ENCODE assay signal across 8 cellular contexts in genomic region chr5:80961376-80962281, GRCh38. TPM values are rescaled to one million over a fixed set of nuclear protein-coding genes. Genes with fewer than 3 reads are reported as not detected.
A peak's percentile ranks its signal among the peaks of the same experiment; 100 is the strongest.
DNase-seq lines count a peak whose midpoint lies in the region; ATAC-seq, FAIRE-seq and TF ChIP-seq lines count a peak whose summit lies in the region.

No MANE protein-coding gene starts in this region.

- CTCF ChIA-PET in AG04449 (lab: Yijun Ruan, JAX), result no interaction called here

- H3K27me3 ChIP-seq in ectodermal cell (ENCODE audit: control insufficient read depth, insufficient read depth, low read length, poor library complexity, severe bottlenecking) (peaks cover 66% of the 10 kb centered on the region), tibial artery (peaks cover 0 to 27% of the 10 kb centered on the region in 2 donors)

- H3K4me1 ChIP-seq in ectodermal cell (ENCODE audit: control insufficient read depth, insufficient read depth, low read length) (no peaks in the 10 kb centered on the region), tibial artery (peaks cover 0 to 15% (median 9%) of the 10 kb centered on the region in 4 donors)

- DNase-seq in AG04449 (ENCODE audit: low read depth, low spot score) (no peak), tibial artery (no peak), frontal cortex (ENCODE audit: low spot score in 2 of 2) (no peak), CD1c-positive myeloid dendritic cell (ENCODE audit: extremely low spot score) (no peak)
- no peak for DNase-seq in natural killer cell treated with Interleukin-12 subunit alpha and Interleukin-12 subunit beta and Interleukin-15 and Interleukin-18, amount 100 ng/mL, for 72 hours (ENCODE audit: low spot score)

- intact Hi-C loops in tibial artery (cut with DNase I; ENCODE audit: low total_unique reads), result no loop called here

- H3K36me3 ChIP-seq in ectodermal cell (ENCODE audit: control insufficient read depth, insufficient read depth, low read length) (no peaks in the 10 kb centered on the region), tibial artery (no peaks in the 10 kb centered on the region)

- peaks cover 22 to 47% of the 10 kb centered on the region in 2 donors for H3K4me1 Mint-ChIP-seq in natural killer cell treated with Interleukin-12 subunit alpha and Interleukin-12 subunit beta and Interleukin-15 and Interleukin-18, amount 100 ng/mL, for 72 hours (ENCODE audit: low read depth in 2 of 2)

- ATAC-seq in natural killer cell treated with Interleukin-12 subunit alpha and Interleukin-12 subunit beta and Interleukin-15 and Interleukin-18, amount 100 ng/mL, for 72 hours, result peak; percentile 68 to 88
- ATAC-seq in HG03175 (IDR thresholded peaks at IDR 0.05; ENCODE audit: unreplicated experiment), result no peak

- no peaks in the 10 kb centered on the region for H3K9me3 ChIP-seq in ectodermal cell (ENCODE audit: control insufficient read depth, low read length)
- no peaks in the 10 kb centered on the region for H3K9me3 ChIP-seq in tibial artery

- H3K27me3 Mint-ChIP-seq in natural killer cell treated with Interleukin-12 subunit alpha and Interleukin-12 subunit beta and Interleukin-15 and Interleukin-18, amount 100 ng/mL, for 72 hours, result peaks cover 19 to 46% of the 10 kb centered on the region in 2 donors

- no peaks in the 10 kb centered on the region for H3K9me3 Mint-ChIP-seq in natural killer cell treated with Interleukin-12 subunit alpha and Interleukin-12 subunit beta and Interleukin-15 and Interleukin-18, amount 100 ng/mL, for 72 hours

- H3K27ac ChIP-seq in ectodermal cell (ENCODE audit: insufficient read depth, low read depth, low read length, poor library complexity, severe bottlenecking), result no peak overlapping the region
- H3K27ac ChIP-seq in tibial artery, result peak overlapping the region in 1 of 2 donors; percentile 15

- H3K27ac Mint-ChIP-seq in natural killer cell treated with Interleukin-12 subunit alpha and Interleukin-12 subunit beta and Interleukin-15 and Interleukin-18, amount 100 ng/mL, for 72 hours, result peak overlapping the region; percentile 5 to 55

- 31 to 37% methylated on average over 15 to 18 of the region's 18 CpGs for WGBS in ectodermal cell, 2 experiments

- peaks cover 12% of the 10 kb centered on the region for H3K36me3 Mint-ChIP-seq in natural killer cell treated with Interleukin-12 subunit alpha and Interleukin-12 subunit beta and Interleukin-15 and Interleukin-18, amount 100 ng/mL, for 72 hours

- peak overlapping the region; percentile 56 for H3K4me3 ChIP-seq in AG04449 (ENCODE audit: low read depth, low read length)
- H3K4me3 ChIP-seq in WI38 (ENCODE audit: low read depth, low read length), result peak overlapping the region; percentile 81
- H3K4me3 ChIP-seq in ectodermal cell (ENCODE audit: insufficient read depth, low read depth, low read length), result peak overlapping the region; percentile 27
- peak overlapping the region; percentile 44 to 49 for H3K4me3 ChIP-seq in tibial artery

- TF ChIP-seq CTCF in AG04449 (IDR thresholded peaks at IDR 0.05; ENCODE audit: insufficient read depth, low read length, missing control alignments) (no peak), WI38 (IDR thresholded peaks at IDR 0.05; ENCODE audit: low read depth, low read length) (no peak), tibial artery (IDR thresholded peaks at IDR 0.05) (no peak)

- H3K4me3 Mint-ChIP-seq in natural killer cell treated with Interleukin-12 subunit alpha and Interleukin-12 subunit beta and Interleukin-15 and Interleukin-18, amount 100 ng/mL, for 72 hours, result peak overlapping the region; percentile 96

- POLR2A ChIA-PET in AG04449 (lab: Yijun Ruan, JAX), result no interaction called here

- FAIRE-seq in frontal cortex (lab: Jason Lieb, UNC), result no peak

RNA-seq across cellular contexts. Expression of gene RASGRF2, which starts 1.5 kb away (rescaled TPM):
- polyA plus RNA-seq in ectodermal cell (2013, experiment 1 of 4), result 0.30 TPM
- polyA plus RNA-seq in ectodermal cell (2013, experiment 2 of 4), result 0.43 TPM
- 0.16 TPM for polyA plus RNA-seq in ectodermal cell (2013, experiment 3 of 4)
- polyA plus RNA-seq in ectodermal cell (2013, experiment 4 of 4), result 0.32 TPM
- total RNA-seq in natural killer cell treated with Interleukin-12 subunit alpha and Interleukin-12 subunit beta and Interleukin-15 and Interleukin-18, amount 100 ng/mL, for 72 hours, result 1 to 10 TPM; 2.3 to 6.7 TPM
- total RNA-seq in frontal cortex, result 12.2 TPM

Comparison
In these comparisons a context has a peak if more than half of its experiments do, and no peak if none do; other contexts are left out.
1. H3K4me3 ChIP-seq: peak in every context shown above with its lines; median percentile 81 in WI38; 56 in AG04449; 46 in tibial artery; 27 in ectodermal cell.